10 cellular contexts compared by ENCODE assay signal in the genomic region with DNA sequence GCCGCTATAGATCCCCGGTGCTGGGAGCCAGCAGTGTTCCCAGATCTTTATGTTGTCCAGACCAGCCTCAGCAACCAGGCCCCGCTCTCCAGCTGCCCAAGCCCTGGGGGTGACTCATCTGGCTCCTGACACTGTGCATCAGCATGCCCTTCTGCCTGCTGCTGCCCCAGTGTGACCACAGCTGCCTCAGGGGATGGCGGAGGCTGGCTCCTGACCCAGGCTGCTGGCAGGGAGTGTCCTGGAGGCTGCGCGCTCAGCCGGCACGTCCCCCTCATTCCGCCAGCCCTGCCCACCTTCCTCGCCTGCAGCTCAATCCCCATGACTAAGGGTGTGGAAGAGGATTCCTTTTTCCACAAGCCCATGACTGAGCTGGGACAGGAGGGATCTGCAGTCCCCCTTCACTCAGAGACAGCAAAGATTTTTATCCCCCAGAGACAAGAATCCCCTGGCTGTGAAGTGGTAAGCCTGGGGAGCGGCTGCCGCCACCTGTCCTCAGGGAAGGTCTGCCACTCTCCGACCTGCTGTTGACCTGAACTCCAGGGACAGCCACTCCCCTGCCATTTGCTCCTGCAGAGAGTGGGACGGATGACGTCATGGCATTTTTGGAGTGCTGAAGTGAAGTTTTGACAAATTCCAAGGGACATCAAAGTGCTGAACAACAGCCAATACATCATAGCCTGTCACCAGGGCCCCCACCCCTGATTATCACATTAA.
DNase-seq lines count a peak whose midpoint lies in the region; ATAC-seq and TF ChIP-seq lines count a peak whose summit lies in the region.
"Had no signal": no experiment of that assay in that cellular context is flagged by ENCODE, and none has a peak within 500 bp of the region (broad histone marks: within the 10 kb centered on the region; RNA-seq: fewer than 3 reads in every experiment).

No MANE protein-coding gene starts in this region.

- H3K23ac ChIP-seq in mesendoderm (ENCODE audit: low read length) = no peak overlapping the region

- no peak overlapping the region for H4K8ac ChIP-seq in mesendoderm (ENCODE audit: low read depth, low read length)

- peak overlapping the region; percentile 96 for H2BK5ac ChIP-seq in mesendoderm (ENCODE audit: low read length)

- no peak overlapping the region for H3K4me3 ChIP-seq in mesendoderm (ENCODE audit: low read length)

- peaks cover 4% of the 10 kb centered on the region for H3K9me3 Mint-ChIP-seq in chondrocyte (ENCODE audit: low read depth)
- no peaks in the 10 kb centered on the region for H3K9me3 Mint-ChIP-seq in activated naive CD4-positive, alpha-beta T cell treated with anti-CD3 and anti-CD28 coated beads for 36 hours
- H3K9me3 Mint-ChIP-seq: central memory CD8-positive, alpha-beta T cell had no signal

- no peak overlapping the region for H2BK15ac ChIP-seq in mesendoderm (replicated peaks; ENCODE audit: low read depth)

- H3K36me3 ChIP-seq in mesendoderm (ENCODE audit: control insufficient read depth, insufficient read depth, low read length) = no peaks in the 10 kb centered on the region

- H2AK5ac ChIP-seq in mesendoderm (ENCODE audit: low read length) = no peak overlapping the region

- peak overlapping the region; percentile 52 for H3K9ac ChIP-seq in mesendoderm (ENCODE audit: low read length)

- no CpG with 5 or more reads among the region's 15 CpGs for WGBS in mesendoderm (ENCODE audit: extremely low coverage, insufficient coverage, low lambda C conversion rate)

- no peaks in the 10 kb centered on the region for H3K79me2 ChIP-seq in mesendoderm (ENCODE audit: control insufficient read depth, insufficient read depth, low read length)

- H3K27ac Mint-ChIP-seq in chondrocyte (ENCODE audit: unreplicated experiment) = peak overlapping the region; percentile 76
- H3K27ac Mint-ChIP-seq in activated naive CD4-positive, alpha-beta T cell treated with anti-CD3 and anti-CD28 coated beads for 36 hours = no peak overlapping the region

- peak overlapping the region; percentile 53 for H3K4me3 Mint-ChIP-seq in chondrocyte (ENCODE audit: unreplicated experiment)
- H3K4me3 Mint-ChIP-seq in activated naive CD4-positive, alpha-beta T cell treated with anti-CD3 and anti-CD28 coated beads for 36 hours = no peak overlapping the region
- H3K4me3 Mint-ChIP-seq: central memory CD8-positive, alpha-beta T cell had no signal

- ATAC-seq in GM21737 (IDR thresholded peaks at IDR 0.05; ENCODE audit: unreplicated experiment) (no peak), GM18873 (IDR thresholded peaks at IDR 0.05; ENCODE audit: low FRiP score, unreplicated experiment) (no peak), GM19351 (IDR thresholded peaks at IDR 0.05; ENCODE audit: unreplicated experiment) (no peak)

- intact Hi-C loops in activated naive CD4-positive, alpha-beta T cell treated with anti-CD3 and anti-CD28 coated beads for 36 hours (cut with micrococcal nuclease) = no loop called here

- peak overlapping the region; percentile 76 for H3K4ac ChIP-seq in mesendoderm (ENCODE audit: low read depth, low read length)

- no peaks in the 10 kb centered on the region for H3K36me3 Mint-ChIP-seq in chondrocyte (ENCODE audit: low read depth)
- no peaks in the 10 kb centered on the region for H3K36me3 Mint-ChIP-seq in activated naive CD4-positive, alpha-beta T cell treated with anti-CD3 and anti-CD28 coated beads for 36 hours (ENCODE audit: low read depth)

- peak overlapping the region; percentile 83 for H3K56ac ChIP-seq in mesendoderm (ENCODE audit: low read length)

- peaks cover 25% of the 10 kb centered on the region for H3K4me1 ChIP-seq in mesendoderm (ENCODE audit: control insufficient read depth, low read depth, low read length)

- peak overlapping the region; percentile 88 for H3K27ac ChIP-seq in mesendoderm (ENCODE audit: low read depth, low read length)
- H3K27ac ChIP-seq: C4-2B had no signal

- peaks cover 35% of the 10 kb centered on the region for H3K4me1 Mint-ChIP-seq in chondrocyte (ENCODE audit: low read depth)
- H3K4me1 Mint-ChIP-seq in activated naive CD4-positive, alpha-beta T cell treated with anti-CD3 and anti-CD28 coated beads for 36 hours (ENCODE audit: low read depth) = no peaks in the 10 kb centered on the region
- H3K4me1 Mint-ChIP-seq: central memory CD8-positive, alpha-beta T cell had no signal

- DNase-seq in AG20443 (ENCODE audit: low spot score) (peak; percentile 27), NCI-H226 (peak; percentile 100), chondrocyte (ENCODE audit: low spot score) (no peak), mesendoderm (peak; percentile 99)
- no peak for DNase-seq in activated naive CD4-positive, alpha-beta T cell treated with anti-CD3 and anti-CD28 coated beads for 36 hours

- no peak overlapping the region for H4K5ac ChIP-seq in mesendoderm (ENCODE audit: low read length)

- TF ChIP-seq CTCF in chondrocyte (IDR thresholded peaks at IDR 0.05) = no peak

- no peaks in the 10 kb centered on the region for H3K79me1 ChIP-seq in mesendoderm (ENCODE audit: low read length)

- peak overlapping the region; percentile 65 for H3K18ac ChIP-seq in mesendoderm (ENCODE audit: low read length)

- CTCF ChIA-PET in activated naive CD4-positive, alpha-beta T cell treated with anti-CD3 and anti-CD28 coated beads for 36 hours (lab: Charles Lee) = no interaction called here

- no peaks in the 10 kb centered on the region for H3K27me3 Mint-ChIP-seq in chondrocyte (ENCODE audit: low read depth)
- no peaks in the 10 kb centered on the region for H3K27me3 Mint-ChIP-seq in activated naive CD4-positive, alpha-beta T cell treated with anti-CD3 and anti-CD28 coated beads for 36 hours (ENCODE audit: low read depth)
- H3K27me3 Mint-ChIP-seq: central memory CD8-positive, alpha-beta T cell had no signal

- H2BK120ac ChIP-seq in mesendoderm (ENCODE audit: low read depth, low read length) = peak overlapping the region; percentile 33

- no peaks in the 10 kb centered on the region for H3K27me3 ChIP-seq in mesendoderm (ENCODE audit: insufficient read depth, low read length, poor library complexity)

- no peak overlapping the region for H3K4me2 ChIP-seq in mesendoderm (ENCODE audit: low read length)

Comparison
In these comparisons a context has a peak if more than half of its experiments do, and no peak if none do; other contexts are left out.
1. DNase-seq: peak in AG20443 (single experiment), NCI-H226 (single experiment) and mesendoderm (single experiment); none in chondrocyte (single experiment) and activated naive CD4-positive, alpha-beta T cell treated with anti-CD3 and anti-CD28 coated beads for 36 hours (single experiment).